8 cellular contexts compared by ENCODE assay signal in genomic region chr17:42677012-42677857, GRCh38. TPM values are rescaled to one million over a fixed set of nuclear protein-coding genes. Genes with fewer than 3 reads are reported as not detected.
A peak's percentile ranks its signal among the peaks of the same experiment; 100 is the strongest.
DNase-seq lines count a peak whose midpoint lies in the region; ATAC-seq, FAIRE-seq and TF ChIP-seq lines count a peak whose summit lies in the region.

No MANE protein-coding gene starts in this region.

- peak overlapping the region in 5 of 6 donors; percentile 70 to 90 (median 75) for H3K27ac Mint-ChIP-seq in immature natural killer cell

- DNase-seq in AG04450 (ENCODE audit: low read depth, low spot score), result peak; percentile 99
- DNase-seq in NCI-H345 (lab: John Stamatoyannopoulos, UW), result peak; percentile 99
- peak; percentile 98 for DNase-seq in activated CD4-positive, CD25-positive, alpha-beta regulatory T cell treated with anti-CD3 and anti-CD28 coated beads, Interleukin-2, amount 50 U/mL, for 16 hours (ENCODE audit: low read depth, low spot score)
- peak; percentile 95 for DNase-seq in central memory CD4-positive, alpha-beta T cell
- DNase-seq in immature natural killer cell, result peak; percentile 91 to 93 (median 92)
- peak; percentile 100 for DNase-seq in small intestine

- peaks cover 0 to 4% (median 0%) of the 10 kb centered on the region in 6 donors for H3K9me3 Mint-ChIP-seq in immature natural killer cell

- H3K27ac ChIP-seq in AG04450 (ENCODE audit: low read depth, low read length) (peak overlapping the region; percentile 84), small intestine (ENCODE audit: low read depth in 1 of 2, low read length in 1 of 2) (peak overlapping the region; percentile 45 to 94)

- H3K4me3 ChIP-seq in AG04450 (ENCODE audit: low read depth, low read length) (peak overlapping the region; percentile 89), small intestine (ENCODE audit: low read depth in 1 of 2, low read length in 2 of 2) (peak overlapping the region; percentile 59 to 65)

- no peaks in the 10 kb centered on the region; the same call in 1 of the 2 replicates for H3K9me3 ChIP-seq in AG04450 (ENCODE audit: control insufficient read depth, insufficient read depth, low read length)
- no peaks in the 10 kb centered on the region for H3K9me3 ChIP-seq in small intestine (ENCODE audit: control insufficient read depth, low read depth)

- peaks cover 47 to 63% of the 10 kb centered on the region in 2 donors for H3K4me1 Mint-ChIP-seq in immature natural killer cell

- peaks cover 0 to 3% of the 10 kb centered on the region in 2 donors for H3K36me3 ChIP-seq in small intestine (ENCODE audit: control insufficient read depth in 2 of 2, insufficient read depth in 2 of 2, low read length in 2 of 2)

- H3K4me3 Mint-ChIP-seq in immature natural killer cell, result peak overlapping the region; percentile 76 to 94 (median 91)

- no peak for FAIRE-seq in small intestine (lab: Jason Lieb, UNC)

- CTCF ChIA-PET in AG04450 (lab: Charles Lee), result interaction anchor here (0.7 to 4.8 kb wide), 4 partner anchors 18 to 99 kb away, joined by 3 to 30 read pairs (median 6); partner anchors contain the start of genes PSMC3IP, RETREG3 and TUBG1

- POLR2A ChIA-PET in AG04450 (lab: Yijun Ruan, JAX), result interaction anchor here (0.9 to 2.3 kb wide), 5 partner anchors 10 to 99 kb away, joined by 3 to 12 read pairs (median 6); partner anchors contain the start of genes PSMC3IP, RETREG3 and TUBG1

- H3K27me3 ChIP-seq in AG04450 (ENCODE audit: control insufficient read depth, insufficient read depth, low read length), result no peaks in the 10 kb centered on the region
- H3K27me3 ChIP-seq in small intestine (ENCODE audit: control insufficient read depth in 2 of 2, insufficient read depth in 2 of 2, low read length in 2 of 2), result peaks cover 0 to 1% of the 10 kb centered on the region in 2 donors

- ATAC-seq in GM18909 (IDR thresholded peaks at IDR 0.05; ENCODE audit: poor library complexity, unreplicated experiment) (peak; percentile 67), HG03196 (IDR thresholded peaks at IDR 0.05; ENCODE audit: unreplicated experiment) (peak; percentile 59)

- 3 to 5% (median 4%) methylated on average over 22 to 33 of the region's 33 CpGs for whole genome bisulfite sequencing in small intestine, 3 donors

- no peaks in the 10 kb centered on the region for H3K36me3 Mint-ChIP-seq in immature natural killer cell

- no peak for TF ChIP-seq CTCF in AG04450 (IDR thresholded peaks at IDR 0.05; ENCODE audit: low read depth, low read length)

- peaks cover 2 to 16% of the 10 kb centered on the region in 2 donors for H3K4me1 ChIP-seq in small intestine (ENCODE audit: control insufficient read depth in 2 of 2, insufficient read depth in 1 of 2, low read depth in 1 of 2, low read length in 1 of 2)

- H3K27me3 Mint-ChIP-seq in immature natural killer cell (ENCODE audit: low read depth in 3 of 3), result peaks cover 16 to 34% (median 18%) of the 10 kb centered on the region in 3 donors

RNA-seq across cellular contexts. Expression of gene PLEKHH3, which starts 0.4 kb away (rescaled TPM):
- polyA plus RNA-seq in AG04450 (2011; rRNA removed) (3.6 and 4.3 TPM in 2 replicates), immature natural killer cell (not detected), small intestine (10 to 100 TPM in 2 of 3 donors, 1 to 10 TPM in 1; 2.2 to 13.4 (median 10.3) TPM)
- polyA minus RNA-seq in AG04450 (2011; rRNA and poly(A)+ RNA removed), result 1.5 and 3.2 TPM in 2 replicates

RNA-seq across cellular contexts. Expression of gene CCR10, which starts 4.4 kb away (rescaled TPM):
- polyA plus RNA-seq in AG04450 (2011; rRNA removed) (0.45 and 0.76 TPM in 2 replicates), immature natural killer cell (under 1 TPM in 2 of 3 donors, not detected in 1; 0.17 to 0.26 TPM), small intestine (1 to 10 TPM in 2 of 3 donors, not detected in 1; 1.1 to 4.6 TPM)
- polyA minus RNA-seq in AG04450 (2011; rRNA and poly(A)+ RNA removed), result 0.13 and 0.32 TPM in 2 replicates

RNA-seq across cellular contexts. Expression of gene CNTNAP1, which starts 5.1 kb away (rescaled TPM):
- 53.7 and 62.9 TPM in 2 replicates for polyA plus RNA-seq in AG04450 (2011; rRNA removed)
- 36.8 and 45.7 TPM in 2 replicates for polyA minus RNA-seq in AG04450 (2011; rRNA and poly(A)+ RNA removed)
- under 1 TPM in 1 of 3 donors, not detected in 2; 0.73 TPM for polyA plus RNA-seq in immature natural killer cell
- polyA plus RNA-seq in small intestine, result 1 to 10 TPM in 1 of 3 donors, under 1 TPM in 1, not detected in 1; 0.54 to 2.7 TPM

RNA-seq across cellular contexts. Expression of gene TUBG2, which starts 18.2 kb away (rescaled TPM):
- polyA plus RNA-seq in AG04450 (2011; rRNA removed) (7.8 and 9.9 TPM in 2 replicates), immature natural killer cell (1 to 10 TPM; 1.3 to 4.0 (median 3.4) TPM), small intestine (1 to 10 TPM; 1.3 to 6.6 (median 3.2) TPM)
- 5.7 and 6.5 TPM in 2 replicates for polyA minus RNA-seq in AG04450 (2011; rRNA and poly(A)+ RNA removed)

Comparison
In these comparisons a context has a peak if more than half of its experiments do, and no peak if none do; other contexts are left out.
1. Peak in every context shown above with its lines: DNase-seq, ATAC-seq, H3K4me3 ChIP-seq and H3K27ac ChIP-seq.
2. RNA of gene CNTNAP1, which starts 5.1 kb away (polyA plus RNA-seq): 53.7 to 62.9 TPM in AG04450; 0.54 to 2.7 TPM in small intestine and 0.73 TPM in immature natural killer cell; every median in the first group is over 10 times any median in the second.